In the genomic region with DNA sequence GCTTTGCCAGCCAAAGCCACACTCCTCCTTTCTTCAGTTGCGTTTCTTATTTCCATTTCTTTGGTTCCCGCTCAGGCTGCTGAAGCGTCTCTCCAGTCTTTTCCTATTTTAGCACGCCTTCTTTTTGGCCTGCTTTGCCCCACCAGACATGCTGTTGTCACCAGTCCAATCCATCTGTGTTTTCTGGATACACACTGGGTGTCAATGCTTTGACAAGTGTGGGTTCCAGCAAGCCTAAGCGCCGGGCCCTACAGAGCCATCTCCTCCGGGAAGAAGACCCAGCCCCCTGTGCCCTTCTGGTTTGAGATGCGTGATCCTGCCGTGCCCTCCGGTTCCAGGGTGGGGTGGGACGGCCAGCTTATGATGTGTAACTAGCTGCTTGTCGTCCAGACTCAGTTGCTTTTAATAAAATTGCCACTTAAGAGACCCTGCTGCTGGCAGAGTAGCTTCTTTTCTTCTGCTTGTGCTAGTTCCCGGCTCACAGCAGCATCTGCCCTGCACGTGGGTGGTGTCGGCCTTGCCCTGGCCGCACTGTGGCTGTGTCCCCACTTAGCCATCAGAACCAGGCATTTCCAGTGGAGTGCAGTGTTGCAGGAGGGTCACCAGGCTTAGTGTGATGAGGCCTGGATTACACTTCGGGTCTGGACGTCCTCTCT, we compare ENCODE assay signal across 16 cellular contexts. TPM values are rescaled to one million over a fixed set of nuclear protein-coding genes. Genes with fewer than 3 reads are reported as not detected.
"Had no signal": no experiment of that assay in that cellular context is flagged by ENCODE, and none has a peak within 500 bp of the region (broad histone marks: within the 10 kb centered on the region; RNA-seq: fewer than 3 reads in every experiment).

No MANE protein-coding gene starts in this region.

- H3K9me3 Mint-ChIP-seq: activated CD4-positive, alpha-beta memory T cell treated with anti-CD3 and anti-CD28 coated beads, Interleukin-2, amount 10 ng/mL, durations not matched to agents 7 days and 5 days; activated naive CD8-positive, alpha-beta T cell treated with anti-CD3 and anti-CD28 coated beads, Interleukin-2, amount 50 U/mL, for 24 hours; dendritic cell treated with granulocyte-macrophage colony-stimulating factor and Interleukin-4, amounts not matched to agents 40 ng/mL and 50 ng/mL, for 4 days; nephron progenitor cell had no signal

- H3K4me3 ChIP-seq: ovary, skin epidermis, tibial nerve had no signal

- H3K27me3 ChIP-seq: ovary, tibial nerve had no signal

- H3K4me3 Mint-ChIP-seq: activated CD4-positive, alpha-beta memory T cell treated with anti-CD3 and anti-CD28 coated beads, Interleukin-2, amount 10 ng/mL, durations not matched to agents 7 days and 5 days; activated CD4-positive, alpha-beta T cell treated with anti-CD3 and anti-CD28 coated beads for 36 hours; activated naive CD8-positive, alpha-beta T cell treated with anti-CD3 and anti-CD28 coated beads, Interleukin-2, amount 50 U/mL, for 24 hours; dendritic cell treated with granulocyte-macrophage colony-stimulating factor and Interleukin-4, amounts not matched to agents 40 ng/mL and 50 ng/mL, for 4 days; nephron progenitor cell had no signal

- ATAC-seq: activated naive CD8-positive, alpha-beta T cell treated with anti-CD3 and anti-CD28 coated beads, Interleukin-2, amount 50 U/mL, for 24 hours; left colon had no signal

- H3K27ac ChIP-seq: ovary, SK-N-MC, WERI-Rb-1 had no signal

- H3K27ac Mint-ChIP-seq: activated CD4-positive, alpha-beta memory T cell treated with anti-CD3 and anti-CD28 coated beads, Interleukin-2, amount 10 ng/mL, durations not matched to agents 7 days and 5 days; activated CD4-positive, alpha-beta T cell treated with anti-CD3 and anti-CD28 coated beads for 36 hours; activated naive CD8-positive, alpha-beta T cell treated with anti-CD3 and anti-CD28 coated beads, Interleukin-2, amount 50 U/mL, for 24 hours; dendritic cell treated with granulocyte-macrophage colony-stimulating factor and Interleukin-4, amounts not matched to agents 40 ng/mL and 50 ng/mL, for 4 days; nephron progenitor cell had no signal

- H3K9me3 ChIP-seq: ovary, tibial nerve had no signal

- DNase-seq: activated CD4-positive, alpha-beta memory T cell treated with anti-CD3 and anti-CD28 coated beads, Interleukin-2, amount 10 ng/mL, durations not matched to agents 7 days and 5 days; activated CD4-positive, alpha-beta T cell treated with anti-CD3 and anti-CD28 coated beads for 36 hours; activated CD8-positive, alpha-beta memory T cell treated with anti-CD3 and anti-CD28 coated beads, Interleukin-2, amount 50 U/mL, for 48 hours; activated naive CD4-positive, alpha-beta T cell; activated naive CD8-positive, alpha-beta T cell treated with anti-CD3 and anti-CD28 coated beads, Interleukin-2, amount 50 U/mL, for 24 hours; central memory CD4-positive, alpha-beta T cell; left colon; mammary epithelial cell; nephron progenitor cell; ovary; T-helper 1 cell; WERI-Rb-1 had no signal

- H3K36me3 ChIP-seq: ovary, tibial nerve, WERI-Rb-1 had no signal

RNA-seq across cellular contexts. Expression of gene EML1, which starts 29.7 kb away (rescaled TPM):
- total RNA-seq: activated CD4-positive, alpha-beta memory T cell treated with anti-CD3 and anti-CD28 coated beads, Interleukin-2, amount 10 ng/mL, durations not matched to agents 7 days and 5 days had no signal
